ENCODE assay signal across 9 cellular contexts in genomic region chr15:23565395-23566069, GRCh38. TPM values are rescaled to one million over a fixed set of nuclear protein-coding genes. Genes with fewer than 3 reads are reported as not detected.
DNase-seq lines count a peak whose midpoint lies in the region; ATAC-seq and TF ChIP-seq lines count a peak whose summit lies in the region.
"Had no signal": no experiment of that assay in that cellular context is flagged by ENCODE, and none has a peak within 500 bp of the region (broad histone marks: within the 10 kb centered on the region; RNA-seq: fewer than 3 reads in every experiment).

MKRN3 (plus strand) TSS chr15:23565674; CDS start chr15:23565783, 109 bp downstream.

- TF ChIP-seq CTCF in HEK293 (tag by site-specific recombination; IDR thresholded peaks at IDR 0.05) (no peak), omental fat pad (IDR thresholded peaks at IDR 0.05) (no peak), A673 (conservative IDR thresholded peaks at IDR 0.05; ENCODE audit: low read depth, low read length) (no peak)

- no peak for ATAC-seq in omental fat pad (ENCODE audit: low FRiP score)
- no peak for ATAC-seq in GM19324 (IDR thresholded peaks at IDR 0.05; ENCODE audit: low FRiP score, unreplicated experiment)

- DNase-seq in NCI-H748 treated with DMSO at 0.1 percent for 48 hours (lab: John Stamatoyannopoulos, UW) (peak; percentile 67), hypothalamus (lab: John Stamatoyannopoulos, UW) (peak in 38 of 51 donors; percentile 14 to 75 (median 40)), omental fat pad (ENCODE audit: low spot score) (no peak), A673 (ENCODE audit: low spot score) (no peak)
- peak; percentile 8 for DNase-seq in activated T-helper 9 cell treated with anti-CD3 and anti-CD28 coated beads, Interleukin-2, amount 50 U/mL, for 16 hours (ENCODE audit: low read depth)
- peak; percentile 16 for DNase-seq in stimulated activated CD4-positive, alpha-beta T cell treated with anti-CD3 and anti-CD28 coated beads, Interleukin-4, amount 100 ng/mL, for 24 hours

- H3K4me1 ChIP-seq in HEK293 (ENCODE audit: control insufficient read depth, insufficient read depth, low read length) (no peaks in the 10 kb centered on the region), A673 (ENCODE audit: insufficient read depth, low read length, poor library complexity, severe bottlenecking) (no peaks in the 10 kb centered on the region)

- H3K27ac ChIP-seq in HEK293 (ENCODE audit: extremely low read depth, low read depth, low read length) (no peak within 1 kb of the TSS), A673 (ENCODE audit: low read depth, low read length, poor library complexity, severe bottlenecking) (no peak within 1 kb of the TSS)
- H3K27ac ChIP-seq: VCaP had no signal

- CTCF ChIA-PET in HEK293 (lab: Yijun Ruan, JAX) (no interaction called here), A673 (lab: Charles Lee) (no interaction called here)

- H3K4me3 ChIP-seq in HEK293 (ENCODE audit: low read depth, low read length) = peak within 1 kb of the TSS; percentile 30
- no peak within 1 kb of the TSS for H3K4me3 ChIP-seq in A673 (ENCODE audit: low read depth, low read length, poor library complexity, severe bottlenecking)

- H3K9me3 ChIP-seq in HEK293 (ENCODE audit: control insufficient read depth, insufficient read depth, low read depth, low read length) (no peaks in the 10 kb centered on the region), A673 (ENCODE audit: low read depth, low read length, poor library complexity, severe bottlenecking) (peaks cover 3% of the 10 kb centered on the region)

- no TSS peak for BruUV-seq in A673 (replicated peaks; lab: Mats Ljungman, UMichigan)

- POLR2A ChIA-PET in HEK293 (lab: Yijun Ruan, JAX) (no interaction called here), A673 (lab: Charles Lee; ENCODE audit: low non-redundant PET) (no interaction called here)

- intact Hi-C loops in A673 (cut with micrococcal nuclease; ENCODE audit: unreplicated experiment) = no loop called here

- no peaks in the 10 kb centered on the region for H3K36me3 ChIP-seq in HEK293 (ENCODE audit: control insufficient read depth in 2 of 2, insufficient read depth in 1 of 2, low read length in 2 of 2)
- H3K36me3 ChIP-seq in A673 (ENCODE audit: insufficient read depth, low read length, poor library complexity, severe bottlenecking) = no peaks in the 10 kb centered on the region

- no peaks in the 10 kb centered on the region for H3K27me3 ChIP-seq in A673 (replicated peaks; ENCODE audit: insufficient read depth, low read depth, low read length, poor library complexity)

TF ChIP-seq in HEK293, 187 proteins besides CTCF, POLR2A, EP300 and RAD21 (continues in another document):
- TF ChIP-seq ZNF692 (tag by site-specific recombination; IDR thresholded peaks at IDR 0.05) (0 out of 2 replicates have a peak, but pooled peaks have one; percentile 24), ZNF394 (tag by site-specific recombination; IDR thresholded peaks at IDR 0.05; ENCODE audit: borderline replicate concordance) (0 out of 2 replicates have a peak, but pooled peaks have one; percentile 16), ZNF302 (tag by site-specific recombination; IDR thresholded peaks at IDR 0.05; ENCODE audit: low read depth) (no peak), ZXDB (tag by site-specific recombination; IDR thresholded peaks at IDR 0.05) (peak; percentile 52; the same call in 1 of the 2 replicates), KLF9 (tag by site-specific recombination; IDR thresholded peaks at IDR 0.05; ENCODE audit: low read depth) (0 out of 2 replicates have a peak, but pooled peaks have one; percentile 17), BCL11A (tag by site-specific recombination; IDR thresholded peaks at IDR 0.05; ENCODE audit: low read depth) (no peak), ZNF335 (tag by site-specific recombination; conservative IDR thresholded peaks at IDR 0.05) (peak; percentile 59; the same call in 1 of the 2 replicates), SP7 (tag by site-specific recombination; IDR thresholded peaks at IDR 0.05) (peak; percentile 41; the same call in 1 of the 2 replicates), SP2 (tag by site-specific recombination; IDR thresholded peaks at IDR 0.05) (peak; percentile 26; the same call in 1 of the 2 replicates), ELK4 (IDR thresholded peaks at IDR 0.05; ENCODE audit: borderline replicate concordance, low read depth, low read length) (no peak), ZBTB48 (tag by site-specific recombination; IDR thresholded peaks at IDR 0.05) (0 out of 2 replicates have a peak, but pooled peaks have one; percentile 31), ZNF248 (tag by site-specific recombination; IDR thresholded peaks at IDR 0.05) (no peak), ZNF660 (tag by site-specific recombination; IDR thresholded peaks at IDR 0.05) (peak; percentile 62)
- TF ChIP-seq, protein P1, sequence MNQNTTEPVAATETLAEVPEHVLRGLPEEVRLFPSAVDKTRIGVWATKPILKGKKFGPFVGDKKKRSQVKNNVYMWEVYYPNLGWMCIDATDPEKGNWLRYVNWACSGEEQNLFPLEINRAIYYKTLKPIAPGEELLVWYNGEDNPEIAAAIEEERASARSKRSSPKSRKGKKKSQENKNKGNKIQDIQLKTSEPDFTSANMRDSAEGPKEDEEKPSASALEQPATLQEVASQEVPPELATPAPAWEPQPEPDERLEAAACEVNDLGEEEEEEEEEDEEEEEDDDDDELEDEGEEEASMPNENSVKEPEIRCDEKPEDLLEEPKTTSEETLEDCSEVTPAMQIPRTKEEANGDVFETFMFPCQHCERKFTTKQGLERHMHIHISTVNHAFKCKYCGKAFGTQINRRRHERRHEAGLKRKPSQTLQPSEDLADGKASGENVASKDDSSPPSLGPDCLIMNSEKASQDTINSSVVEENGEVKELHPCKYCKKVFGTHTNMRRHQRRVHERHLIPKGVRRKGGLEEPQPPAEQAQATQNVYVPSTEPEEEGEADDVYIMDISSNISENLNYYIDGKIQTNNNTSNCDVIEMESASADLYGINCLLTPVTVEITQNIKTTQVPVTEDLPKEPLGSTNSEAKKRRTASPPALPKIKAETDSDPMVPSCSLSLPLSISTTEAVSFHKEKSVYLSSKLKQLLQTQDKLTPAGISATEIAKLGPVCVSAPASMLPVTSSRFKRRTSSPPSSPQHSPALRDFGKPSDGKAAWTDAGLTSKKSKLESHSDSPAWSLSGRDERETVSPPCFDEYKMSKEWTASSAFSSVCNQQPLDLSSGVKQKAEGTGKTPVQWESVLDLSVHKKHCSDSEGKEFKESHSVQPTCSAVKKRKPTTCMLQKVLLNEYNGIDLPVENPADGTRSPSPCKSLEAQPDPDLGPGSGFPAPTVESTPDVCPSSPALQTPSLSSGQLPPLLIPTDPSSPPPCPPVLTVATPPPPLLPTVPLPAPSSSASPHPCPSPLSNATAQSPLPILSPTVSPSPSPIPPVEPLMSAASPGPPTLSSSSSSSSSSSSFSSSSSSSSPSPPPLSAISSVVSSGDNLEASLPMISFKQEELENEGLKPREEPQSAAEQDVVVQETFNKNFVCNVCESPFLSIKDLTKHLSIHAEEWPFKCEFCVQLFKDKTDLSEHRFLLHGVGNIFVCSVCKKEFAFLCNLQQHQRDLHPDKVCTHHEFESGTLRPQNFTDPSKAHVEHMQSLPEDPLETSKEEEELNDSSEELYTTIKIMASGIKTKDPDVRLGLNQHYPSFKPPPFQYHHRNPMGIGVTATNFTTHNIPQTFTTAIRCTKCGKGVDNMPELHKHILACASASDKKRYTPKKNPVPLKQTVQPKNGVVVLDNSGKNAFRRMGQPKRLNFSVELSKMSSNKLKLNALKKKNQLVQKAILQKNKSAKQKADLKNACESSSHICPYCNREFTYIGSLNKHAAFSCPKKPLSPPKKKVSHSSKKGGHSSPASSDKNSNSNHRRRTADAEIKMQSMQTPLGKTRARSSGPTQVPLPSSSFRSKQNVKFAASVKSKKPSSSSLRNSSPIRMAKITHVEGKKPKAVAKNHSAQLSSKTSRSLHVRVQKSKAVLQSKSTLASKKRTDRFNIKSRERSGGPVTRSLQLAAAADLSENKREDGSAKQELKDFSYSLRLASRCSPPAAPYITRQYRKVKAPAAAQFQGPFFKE (tag by site-specific recombination; IDR thresholded peaks at IDR 0.05; ENCODE audit: borderline replicate concordance) = no peak
- TF ChIP-seq, protein P2, sequence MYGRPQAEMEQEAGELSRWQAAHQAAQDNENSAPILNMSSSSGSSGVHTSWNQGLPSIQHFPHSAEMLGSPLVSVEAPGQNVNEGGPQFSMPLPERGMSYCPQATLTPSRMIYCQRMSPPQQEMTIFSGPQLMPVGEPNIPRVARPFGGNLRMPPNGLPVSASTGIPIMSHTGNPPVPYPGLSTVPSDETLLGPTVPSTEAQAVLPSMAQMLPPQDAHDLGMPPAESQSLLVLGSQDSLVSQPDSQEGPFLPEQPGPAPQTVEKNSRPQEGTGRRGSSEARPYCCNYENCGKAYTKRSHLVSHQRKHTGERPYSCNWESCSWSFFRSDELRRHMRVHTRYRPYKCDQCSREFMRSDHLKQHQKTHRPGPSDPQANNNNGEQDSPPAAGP (tag by site-specific recombination; IDR thresholded peaks at IDR 0.05) = 0 out of 2 replicates have a peak, but pooled peaks have one; percentile 40

RNA-seq across cellular contexts. Expression of gene MKRN3, which starts in this region (rescaled TPM):
- total RNA-seq in omental fat pad (1 to 10 TPM in 1 of 4 donors, not detected in 3; 1.4 TPM), A673 (2021) (not detected in 2 replicates)

Comparison
In these comparisons a context has a peak if more than half of its experiments do, and no peak if none do; other contexts are left out.
1. DNase-seq: peak in NCI-H748 treated with DMSO at 0.1 percent for 48 hours (single experiment), activated T-helper 9 cell treated with anti-CD3 and anti-CD28 coated beads, Interleukin-2, amount 50 U/mL, for 16 hours (single experiment), hypothalamus (38 of 51) and stimulated activated CD4-positive, alpha-beta T cell treated with anti-CD3 and anti-CD28 coated beads, Interleukin-4, amount 100 ng/mL, for 24 hours (single experiment); none in omental fat pad (single experiment) and A673 (single experiment).